In the genomic region with DNA sequence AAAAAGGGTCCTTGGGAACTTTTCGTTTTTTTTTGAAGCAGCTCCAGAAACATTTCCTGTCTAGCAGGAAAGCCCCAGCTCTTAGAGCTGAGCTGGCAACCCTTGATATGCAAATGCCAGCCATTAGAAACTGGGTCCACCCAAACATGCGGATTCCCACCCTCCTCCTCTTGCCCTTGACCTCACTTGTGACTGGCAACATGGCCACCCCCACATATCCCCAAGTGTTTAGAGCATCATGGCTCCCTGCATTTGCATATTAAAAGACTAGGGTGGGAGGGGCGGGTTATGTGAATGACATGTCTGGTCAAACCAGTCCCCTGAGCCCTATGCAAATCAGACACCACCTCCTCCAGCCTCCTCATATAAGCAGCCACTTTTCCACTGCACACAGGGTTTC, we compare ENCODE assay signal across 15 cellular contexts.
DNase-seq lines count a peak whose midpoint lies in the region; ATAC-seq, FAIRE-seq and TF ChIP-seq lines count a peak whose summit lies in the region.
"Had no signal": no experiment of that assay in that cellular context is flagged by ENCODE, and none has a peak within 500 bp of the region (broad histone marks: within the 10 kb centered on the region; RNA-seq: fewer than 3 reads in every experiment).

No MANE protein-coding gene starts in this region.

- H4K20me1 ChIP-seq in PC-9 (ENCODE audit: insufficient read depth), result no peaks in the 10 kb centered on the region
- H4K20me1 ChIP-seq: BLaER1 treated with 17β-estradiol and CSF1 and Interleukin-3, amounts not matched to agents 10 nM and 100 nM had no signal

- no peak overlapping the region for H3K27ac ChIP-seq in PC-9
- no peak overlapping the region for H3K27ac ChIP-seq in iPS DF 6.9 (ENCODE audit: low read length)
- H3K27ac ChIP-seq: epithelial cell of prostate, RWPE1 had no signal

- no peak for TF ChIP-seq CTCF in PC-9 (conservative IDR thresholded peaks at IDR 0.05)
- no peak for TF ChIP-seq CTCF in omental fat pad (IDR thresholded peaks at IDR 0.05)

- H3K9me3 ChIP-seq in PC-9 (ENCODE audit: insufficient read depth, low read depth), result no peaks in the 10 kb centered on the region
- H3K9me3 ChIP-seq in iPS DF 6.9 (ENCODE audit: control insufficient read depth, insufficient read depth, low read length), result no peaks in the 10 kb centered on the region
- H3K9me3 ChIP-seq: BLaER1 treated with 17β-estradiol and CSF1 and Interleukin-3, amounts not matched to agents 10 nM and 100 nM had no signal

- H3K79me2 ChIP-seq in PC-9 (ENCODE audit: low read depth), result no peaks in the 10 kb centered on the region

- H3K36me3 ChIP-seq in PC-9 (ENCODE audit: low read depth), result no peaks in the 10 kb centered on the region
- H3K36me3 ChIP-seq in iPS DF 6.9 (ENCODE audit: control insufficient read depth, insufficient read depth, low read length), result no peaks in the 10 kb centered on the region
- H3K36me3 ChIP-seq: BLaER1 treated with 17β-estradiol and CSF1 and Interleukin-3, amounts not matched to agents 10 nM and 100 nM had no signal

- ATAC-seq in HG02852 (IDR thresholded peaks at IDR 0.05; ENCODE audit: unreplicated experiment), result peak; percentile 53
- ATAC-seq in omental fat pad (ENCODE audit: low FRiP score), result no peak
- ATAC-seq: activated CD4-positive, CD25-positive, alpha-beta regulatory T cell treated with anti-CD3 and anti-CD28 coated beads, Interleukin-2, amount 50 U/mL, for 24 hours had no signal

- H3K4me2 ChIP-seq in PC-9, result no peak overlapping the region

- no peak for FAIRE-seq in GM12891 (lab: Jason Lieb, UNC)
- FAIRE-seq: urothelium cell line had no signal

- H3K4me3 ChIP-seq in PC-9, result no peak overlapping the region
- no peak overlapping the region for H3K4me3 ChIP-seq in iPS DF 6.9 (ENCODE audit: low read length)
- H3K4me3 ChIP-seq: BLaER1 treated with 17β-estradiol and CSF1 and Interleukin-3, amounts not matched to agents 10 nM and 100 nM had no signal

- H3K9me2 ChIP-seq in PC-9 (ENCODE audit: insufficient read depth), result no peaks in the 10 kb centered on the region

- intact Hi-C loops in PC-9 (cut with micrococcal nuclease; ENCODE audit: unreplicated experiment), result no loop called here

- POLR2A ChIA-PET in PC-9 (lab: Charles Lee; ENCODE audit: unreplicated experiment), result no interaction called here

- BruUV-seq in PC-9 (replicated peaks; lab: Mats Ljungman, UMichigan), result no TSS peak

- no peaks in the 10 kb centered on the region for H3K4me1 ChIP-seq in PC-9 (replicated peaks; ENCODE audit: insufficient read depth)
- H3K4me1 ChIP-seq in iPS DF 6.9 (ENCODE audit: control insufficient read depth, insufficient read depth, low read length), result no peaks in the 10 kb centered on the region

- peak overlapping the region; percentile 55; the same call in 1 of the 2 replicates for H2AFZ ChIP-seq in PC-9

- no peaks in the 10 kb centered on the region for H3F3A ChIP-seq in PC-9 (ENCODE audit: insufficient read depth, low read depth)

- DNase-seq in GM12891 (ENCODE audit: insufficient read length, low spot score), result no peak
- peak in 1 of 2 experiments; percentile 24 for DNase-seq in PC-9
- DNase-seq in iPS DF 6.9 (ENCODE audit: low read depth, low spot score), result peak; percentile 55
- DNase-seq in dermis blood vessel endothelial cell, result no peak
- no peak for DNase-seq in NCI-H187 treated with DMSO at 0.1 percent for 48 hours (lab: John Stamatoyannopoulos, UW)
- no peak for DNase-seq in omental fat pad (ENCODE audit: low spot score)
- no peak for DNase-seq in inferior parietal cortex (ENCODE audit: extremely low spot score)
- DNase-seq: activated T-cell treated with anti-CD3 and anti-CD28 coated beads, Interleukin-2, amount 50 U/mL, for 48 hours; NCI-H146 had no signal

- no peaks in the 10 kb centered on the region for H3K27me3 ChIP-seq in PC-9 (ENCODE audit: insufficient read depth, low read depth)
- no peaks in the 10 kb centered on the region for H3K27me3 ChIP-seq in iPS DF 6.9 (ENCODE audit: control insufficient read depth, insufficient read depth, low read length)
- H3K27me3 ChIP-seq: BLaER1 treated with 17β-estradiol and CSF1 and Interleukin-3, amounts not matched to agents 10 nM and 100 nM had no signal

- no CpG with 5 or more reads among the region's 3 CpGs for WGBS in iPS DF 6.9 (ENCODE audit: insufficient coverage, insufficient read length)

- no peak for TF ChIP-seq POLR2A in GM12891 (IDR thresholded peaks at IDR 0.05; ENCODE audit: low read depth, low read length)

- CTCF ChIA-PET in PC-9 (lab: Charles Lee), result no interaction called here

TF ChIP-seq in GM12891, 5 proteins besides CTCF, POLR2A, EP300 and RAD21:
- no peak for TF ChIP-seq SPI1 (IDR thresholded peaks at IDR 0.05; ENCODE audit: low read depth, low read length)
- TF ChIP-seq POU2F2 (IDR thresholded peaks at IDR 0.05; ENCODE audit: low read depth, low read length), result peak; percentile 72; the same call in 1 of the 2 replicates
